20 cellular contexts compared by ENCODE assay signal in genomic region chr10:60842694-60843093, GRCh38.
DNase-seq lines count a peak whose midpoint lies in the region; ATAC-seq, FAIRE-seq and TF ChIP-seq lines count a peak whose summit lies in the region.
"Had no signal": no experiment of that assay in that cellular context is flagged by ENCODE, and none has a peak within 500 bp of the region (broad histone marks: within the 10 kb centered on the region; RNA-seq: fewer than 3 reads in every experiment).

No MANE protein-coding gene starts in this region.

- intact Hi-C loops in A673 (cut with micrococcal nuclease; ENCODE audit: unreplicated experiment) (no loop called here), K562 (cut with micrococcal nuclease) (no loop called here), head of caudate nucleus (cut with DNase I) (no loop called here)

- no peak for TF ChIP-seq POLR2A in K562 (conservative IDR thresholded peaks at IDR 0.05)

- no peak for TF ChIP-seq CTCF in A673 (conservative IDR thresholded peaks at IDR 0.05; ENCODE audit: low read depth, low read length)
- TF ChIP-seq CTCF in K562 (IDR thresholded peaks at IDR 0.05 in 2 of 3, conservative IDR thresholded peaks at IDR 0.05 in 1 of 3; ENCODE audit: insufficient read depth in 2 of 3, low read depth in 1 of 3, low read length in 3 of 3) = no peak

- H3K9me3 ChIP-seq in A673 (ENCODE audit: low read depth, low read length, poor library complexity, severe bottlenecking) = no peaks in the 10 kb centered on the region
- no peaks in the 10 kb centered on the region for H3K9me3 ChIP-seq in SK-N-MC (ENCODE audit: low read depth, low read length)
- H3K9me3 ChIP-seq in K562 (replicated peaks; ENCODE audit: control insufficient read depth, insufficient read depth, low read depth, low read length) = no peaks in the 10 kb centered on the region
- H3K9me3 ChIP-seq: BLaER1 treated with 17β-estradiol and CSF1 and Interleukin-3, amounts not matched to agents 10 nM and 100 nM; Caco-2 had no signal

- 17% methylated on average over 1 of the region's 1 CpG for WGBS in K562 (ENCODE audit: insufficient coverage, low coverage, missing lambda C conversion rate)

- no peak overlapping the region for H2AFZ ChIP-seq in K562 (ENCODE audit: low read depth, low read length)

- H3K36me3 ChIP-seq in A673 (ENCODE audit: insufficient read depth, low read length, poor library complexity, severe bottlenecking) (no peaks in the 10 kb centered on the region), SK-N-MC (ENCODE audit: insufficient read depth, low read length) (no peaks in the 10 kb centered on the region), K562 (ENCODE audit: control insufficient read depth, insufficient read depth, low read length) (no peaks in the 10 kb centered on the region)
- H3K36me3 ChIP-seq: BLaER1 treated with 17β-estradiol and CSF1 and Interleukin-3, amounts not matched to agents 10 nM and 100 nM had no signal

- no peak for FAIRE-seq in K562 (lab: Jason Lieb, UNC)
- FAIRE-seq: A204.1, D721Med, G401.6, GM12891, GM19239 had no signal

- DNase-seq in A673 (ENCODE audit: low spot score) (peak; percentile 25), SK-N-MC (ENCODE audit: low read depth, low spot score) (no peak), K562 (ENCODE audit: extremely low read depth in 1 of 4, low spot score in 3 of 4) (no peak), head of caudate nucleus (no peak), NK-92 (lab: John Stamatoyannopoulos, UW; ENCODE audit: unreplicated experiment) (no peak)
- DNase-seq: 8988T; AML-193; Caco-2; Calu3; CD4-positive, alpha-beta T cell; CD8-positive, alpha-beta T cell; DMS79 treated with DMSO at 0.1 percent for 48 hours; GF-D8 had no signal

- POLR2A ChIA-PET in A673 (lab: Charles Lee; ENCODE audit: low non-redundant PET) = interaction anchor here (0.7 kb wide), 1 partner anchor 1350 kb away, joined by 5 read pairs; no protein-coding TSS in a partner anchor
- POLR2A ChIA-PET in K562 (lab: Yijun Ruan, JAX) = interaction anchor here (0.7 kb wide), 1 partner anchor 400 kb away, joined by 6 read pairs; no protein-coding TSS in a partner anchor

- no peak for ATAC-seq in K562
- ATAC-seq: CD8-positive, alpha-beta T cell had no signal

- BruUV-seq in A673 (replicated peaks; lab: Mats Ljungman, UMichigan) = no TSS peak
- BruUV-seq in K562 (replicated peaks; lab: Mats Ljungman, UMichigan) = no TSS peak

- no peaks in the 10 kb centered on the region for H3K9me1 ChIP-seq in K562 (ENCODE audit: control insufficient read depth, insufficient read depth, low read length)

- H4K20me1 ChIP-seq in K562 (replicated peaks; ENCODE audit: control insufficient read depth, insufficient read depth, low read length) = no peaks in the 10 kb centered on the region
- H4K20me1 ChIP-seq: BLaER1 treated with 17β-estradiol and CSF1 and Interleukin-3, amounts not matched to agents 10 nM and 100 nM had no signal

- H3K9ac ChIP-seq in SK-N-MC (ENCODE audit: insufficient read length) (no peak overlapping the region), K562 (ENCODE audit: insufficient read depth in 1 of 2, low read depth in 2 of 2, low read length in 2 of 2) (no peak overlapping the region)
- H3K9ac ChIP-seq: BLaER1 treated with 17β-estradiol and CSF1 and Interleukin-3, amounts not matched to agents 10 nM and 100 nM had no signal

- in situ Hi-C loops in K562 (cut with MboI) = no loop called here

- CTCF ChIA-PET in A673 (lab: Charles Lee) (no interaction called here), K562 (lab: Yijun Ruan, JAX; ENCODE audit: low intra/inter-chr PET ratio) (no interaction called here)

- H3K4me3 ChIP-seq in A673 (ENCODE audit: low read depth, low read length, poor library complexity, severe bottlenecking) (no peak overlapping the region), SK-N-MC (no peak overlapping the region), K562 (no peak overlapping the region)
- H3K4me3 ChIP-seq: BLaER1 treated with 17β-estradiol and CSF1 and Interleukin-3, amounts not matched to agents 10 nM and 100 nM had no signal

- H3K4me1 ChIP-seq in A673 (ENCODE audit: insufficient read depth, low read length, poor library complexity, severe bottlenecking) = peaks cover 17% of the 10 kb centered on the region
- H3K4me1 ChIP-seq in K562 (replicated peaks in 1 of 2; ENCODE audit: control insufficient read depth in 2 of 2, insufficient read depth in 2 of 2, low read length in 2 of 2) = no peaks in the 10 kb centered on the region
- H3K4me1 ChIP-seq: Caco-2 had no signal

- H3K27me3 ChIP-seq in A673 (replicated peaks; ENCODE audit: insufficient read depth, low read depth, low read length, poor library complexity) (no peaks in the 10 kb centered on the region), K562 (ENCODE audit: control insufficient read depth in 2 of 2, insufficient read depth in 2 of 2, low read length in 2 of 2) (no peaks in the 10 kb centered on the region)
- H3K27me3 ChIP-seq: BLaER1 treated with 17β-estradiol and CSF1 and Interleukin-3, amounts not matched to agents 10 nM and 100 nM had no signal

- H3K27ac ChIP-seq in A673 (ENCODE audit: low read depth, low read length, poor library complexity, severe bottlenecking) (no peak overlapping the region), SK-N-MC (peak overlapping the region; percentile 71), K562 (ENCODE audit: extremely low read depth, low read depth, low read length) (no peak overlapping the region)
- H3K27ac ChIP-seq: BLaER1 treated with 17β-estradiol and CSF1 and Interleukin-3, amounts not matched to agents 10 nM and 100 nM; C4-2B had no signal

- TF ChIP-seq EP300 in K562 (IDR thresholded peaks at IDR 0.05; ENCODE audit: low read length) = no peak

- no peak overlapping the region for H3K4me2 ChIP-seq in K562 (ENCODE audit: insufficient read depth, low read length)
- H3K4me2 ChIP-seq: BLaER1 treated with 17β-estradiol and CSF1 and Interleukin-3, amounts not matched to agents 10 nM and 100 nM had no signal

- TF ChIP-seq RAD21 in K562 (CRISPR knock-in tag; conservative IDR thresholded peaks at IDR 0.05 in 1 of 2, IDR thresholded peaks at IDR 0.05 in 1 of 2) = no peak

- no peaks in the 10 kb centered on the region for H3K79me2 ChIP-seq in K562 (ENCODE audit: control insufficient read depth, insufficient read depth, low read length)

TF ChIP-seq in K562, 482 proteins besides CTCF, POLR2A, EP300 and RAD21:
- TF ChIP-seq PHB (CRISPR knock-in tag; IDR thresholded peaks at IDR 0.05) (no peak), PCBP2 (IDR thresholded peaks at IDR 0.05; ENCODE audit: low read depth, low read length, poor library complexity, severe bottlenecking) (peak; percentile 75), ARHGAP35 (IDR thresholded peaks at IDR 0.05; ENCODE audit: partially characterized antibody) (no peak), CBFB (CRISPR knock-in tag; IDR thresholded peaks at IDR 0.05) (no peak), HNRNPK (IDR thresholded peaks at IDR 0.05; ENCODE audit: low read depth, low read length, poor library complexity, severe bottlenecking) (peak; percentile 84), THRA (IDR thresholded peaks at IDR 0.05) (no peak), CREB5 (CRISPR knock-in tag; IDR thresholded peaks at IDR 0.05) (no peak), MNT (conservative IDR thresholded peaks at IDR 0.05) (no peak)
